Comparison of ENCODE assay signal across 20 cellular contexts in genomic region chr11:107651672-107652071, GRCh38.
DNase-seq lines count a peak whose midpoint lies in the region; ATAC-seq and TF ChIP-seq lines count a peak whose summit lies in the region.
"Had no signal": no experiment of that assay in that cellular context is flagged by ENCODE, and none has a peak within 500 bp of the region (broad histone marks: within the 10 kb centered on the region; RNA-seq: fewer than 3 reads in every experiment).

No MANE protein-coding gene starts in this region.

- H3K36me3 ChIP-seq in prostate gland = no peaks in the 10 kb centered on the region
- H3K36me3 ChIP-seq: thoracic aorta had no signal

- 60% methylated on average over 4 of the region's 4 CpGs for WGBS in prostate gland

- POLR2A ChIA-PET in WTC11 (lab: Charles Lee) = interaction anchor here (0.6 kb wide), 1 partner anchor 76 kb away, joined by 14 read pairs; no protein-coding TSS in a partner anchor

- no peak overlapping the region for H3K4me3 ChIP-seq in prostate gland
- H3K4me3 ChIP-seq: lung, thoracic aorta had no signal

- no peaks in the 10 kb centered on the region for H3K36me3 Mint-ChIP-seq in WTC11
- H3K36me3 Mint-ChIP-seq: naive thymus-derived CD4-positive, alpha-beta T cell had no signal

- CTCF ChIA-PET in WTC11 (lab: Charles Lee) = interaction anchor here (0.8 to 1.4 kb wide), 10 partner anchors 14 to 265 kb away, joined by 3 to 11 read pairs (median 4); no protein-coding TSS in a partner anchor

- H3K27ac Mint-ChIP-seq in WTC11 = no peak overlapping the region
- H3K27ac Mint-ChIP-seq: dendritic cell treated with granulocyte-macrophage colony-stimulating factor and Interleukin-4, amounts not matched to agents 40 ng/mL and 50 ng/mL, for 4 days; naive thymus-derived CD4-positive, alpha-beta T cell had no signal

- no peak overlapping the region for H3K27ac ChIP-seq in prostate gland
- H3K27ac ChIP-seq: epithelial cell of prostate, thoracic aorta had no signal

- H3K4me3 Mint-ChIP-seq in WTC11 = no peak overlapping the region
- H3K4me3 Mint-ChIP-seq: dendritic cell treated with granulocyte-macrophage colony-stimulating factor and Interleukin-4, amounts not matched to agents 40 ng/mL and 50 ng/mL, for 4 days; naive thymus-derived CD4-positive, alpha-beta T cell had no signal

- H3K4me1 Mint-ChIP-seq in WTC11 = peaks cover 53% of the 10 kb centered on the region

- no peak for TF ChIP-seq POLR2A in prostate gland (IDR thresholded peaks at IDR 0.05)

- no peaks in the 10 kb centered on the region for H3K9me3 ChIP-seq in prostate gland
- H3K9me3 ChIP-seq: thoracic aorta had no signal

- peak; percentile 3 for DNase-seq in EH (ENCODE audit: low read depth)
- DNase-seq in HT1080 (ENCODE audit: low read depth) = peak; percentile 28
- no peak for DNase-seq in WTC11 (ENCODE audit: low spot score)
- DNase-seq in kidney glomerular epithelial cell (lab: John Stamatoyannopoulos, UW) = peak; percentile 7
- no peak for DNase-seq in prostate gland (ENCODE audit: low spot score)
- no peak for DNase-seq in inferior parietal cortex (ENCODE audit: extremely low spot score)
- DNase-seq in stimulated activated CD4-positive, alpha-beta T cell treated with anti-CD3 and anti-CD28 coated beads, Interleukin-4, amount 100 ng/mL, for 1 hour = no peak
- DNase-seq: activated CD4-positive, alpha-beta T cell treated with anti-CD3 and anti-CD28 coated beads for 4 hours; activated naive CD4-positive, alpha-beta T cell treated with anti-CD3 and anti-CD28 coated beads, Interleukin-2, amount 50 U/mL, for 16 hours; COR-L47; naive thymus-derived CD4-positive, alpha-beta T cell; NCI-H1436 treated with DMSO at 0.1 percent for 48 hours; NCI-H226; posterior cingulate gyrus; SHP77 treated with DMSO at 0.1 percent for 48 hours had no signal

- intact Hi-C loops in prostate gland (cut with DNase I) = no loop called here

- peak; percentile 36; the same call in 1 of the 2 replicates for ATAC-seq in WTC11
- ATAC-seq in HG03520 (IDR thresholded peaks at IDR 0.05; ENCODE audit: unreplicated experiment) = no peak
- ATAC-seq: naive thymus-derived CD4-positive, alpha-beta T cell had no signal

- H3K27me3 ChIP-seq in prostate gland (replicated peaks; ENCODE audit: insufficient read depth) = no peaks in the 10 kb centered on the region

- no peak for TF ChIP-seq CTCF in WTC11 (IDR thresholded peaks at IDR 0.05)
- TF ChIP-seq CTCF in prostate gland (IDR thresholded peaks at IDR 0.05) = no peak

- no peaks in the 10 kb centered on the region for H3K27me3 Mint-ChIP-seq in WTC11 (ENCODE audit: low read depth)

- no peaks in the 10 kb centered on the region for H3K4me1 ChIP-seq in prostate gland (replicated peaks)

- no peaks in the 10 kb centered on the region for H3K9me3 Mint-ChIP-seq in WTC11
- H3K9me3 Mint-ChIP-seq: dendritic cell treated with granulocyte-macrophage colony-stimulating factor and Interleukin-4, amounts not matched to agents 40 ng/mL and 50 ng/mL, for 4 days; naive thymus-derived CD4-positive, alpha-beta T cell had no signal

TF ChIP-seq in WTC11, 78 proteins besides CTCF, POLR2A, EP300 and RAD21:
- TF ChIP-seq ATF3 (CRISPR knock-in tag; conservative IDR thresholded peaks at IDR 0.05) = no peak
- no peak for TF ChIP-seq PRRX2 (CRISPR knock-in tag; IDR thresholded peaks at IDR 0.05)
- TF ChIP-seq FOXP4 (CRISPR knock-in tag; IDR thresholded peaks at IDR 0.05) = no peak
- TF ChIP-seq FOXJ3 (CRISPR knock-in tag; IDR thresholded peaks at IDR 0.05; ENCODE audit: borderline replicate concordance) = no peak
- TF ChIP-seq GTF2I (CRISPR knock-in tag; conservative IDR thresholded peaks at IDR 0.05) = no peak
- TF ChIP-seq NFE2L1 (CRISPR knock-in tag; IDR thresholded peaks at IDR 0.05) = no peak
- TF ChIP-seq ZNF263 (CRISPR knock-in tag; IDR thresholded peaks at IDR 0.05; ENCODE audit: low read depth) = no peak
- TF ChIP-seq FOXK1 (CRISPR knock-in tag; IDR thresholded peaks at IDR 0.05) = no peak
- TF ChIP-seq MXD4 (CRISPR knock-in tag; IDR thresholded peaks at IDR 0.05; ENCODE audit: borderline replicate concordance) = no peak
- no peak for TF ChIP-seq IRF2 (CRISPR knock-in tag; IDR thresholded peaks at IDR 0.05; ENCODE audit: borderline replicate concordance, low read depth)
- no peak for TF ChIP-seq ZNF532 (CRISPR knock-in tag; IDR thresholded peaks at IDR 0.05; ENCODE audit: borderline replicate concordance)
- no peak for TF ChIP-seq FOXP1 (CRISPR knock-in tag; IDR thresholded peaks at IDR 0.05; ENCODE audit: borderline replicate concordance)
- no peak for TF ChIP-seq ZNF512 (CRISPR knock-in tag; IDR thresholded peaks at IDR 0.05; ENCODE audit: borderline replicate concordance)

Comparison
In these comparisons a context has a peak if more than half of its experiments do, and no peak if none do; other contexts are left out.
1. DNase-seq: peak in EH (single experiment), HT1080 (single experiment) and kidney glomerular epithelial cell (single experiment); none in WTC11 (single experiment), prostate gland (single experiment), inferior parietal cortex (single experiment) and stimulated activated CD4-positive, alpha-beta T cell treated with anti-CD3 and anti-CD28 coated beads, Interleukin-4, amount 100 ng/mL, for 1 hour (single experiment).